15 cellular contexts compared by ENCODE assay signal in the genomic region with DNA sequence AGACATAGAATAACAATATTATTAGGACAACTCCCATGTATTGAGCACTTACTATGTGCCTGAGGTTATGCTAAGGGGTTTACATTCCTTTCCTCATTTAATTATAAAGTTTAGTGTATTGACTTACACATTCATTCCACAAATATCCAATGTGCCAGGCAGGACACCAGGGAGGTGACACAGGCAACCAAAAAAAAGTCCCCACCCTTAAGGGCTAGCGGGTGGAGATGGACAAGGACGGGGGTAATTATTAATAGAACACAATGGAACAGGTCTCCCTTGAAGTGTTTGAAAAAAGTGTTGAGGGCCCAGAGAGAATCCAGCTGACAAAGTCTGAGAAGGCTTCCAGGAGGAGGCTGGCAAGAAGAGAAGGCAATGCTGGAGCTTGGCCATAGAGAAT. TPM values are rescaled to one million over a fixed set of nuclear protein-coding genes. Genes with fewer than 3 reads are reported as not detected.
A peak's percentile ranks its signal among the peaks of the same experiment; 100 is the strongest.
DNase-seq lines count a peak whose midpoint lies in the region; ATAC-seq, FAIRE-seq and TF ChIP-seq lines count a peak whose summit lies in the region.
"Had no signal": no experiment of that assay in that cellular context is flagged by ENCODE, and none has a peak within 500 bp of the region (broad histone marks: within the 10 kb centered on the region; RNA-seq: fewer than 3 reads in every experiment).

No MANE protein-coding gene starts in this region.

- TF ChIP-seq POLR2A in thyroid gland (IDR thresholded peaks at IDR 0.05), result no peak

- no peak for ATAC-seq in HG03045 (IDR thresholded peaks at IDR 0.05; ENCODE audit: unreplicated experiment)
- no peak for ATAC-seq in GM18517 (IDR thresholded peaks at IDR 0.05; ENCODE audit: unreplicated experiment)

- H3K27me3 Mint-ChIP-seq in HFFc6 (ENCODE audit: insufficient read depth) (no peaks in the 10 kb centered on the region; the same call in 1 of the 2 replicates), astrocyte (ENCODE audit: low read depth, unreplicated experiment) (no peaks in the 10 kb centered on the region), mesothelial cell of epicardium (ENCODE audit: low read depth) (no peaks in the 10 kb centered on the region)
- H3K27me3 Mint-ChIP-seq: memory B cell had no signal

- H3K27ac Mint-ChIP-seq in HFFc6, result peak overlapping the region; percentile 99
- peak overlapping the region; percentile 75 for H3K27ac Mint-ChIP-seq in astrocyte (ENCODE audit: unreplicated experiment)
- peak overlapping the region; percentile 35 for H3K27ac Mint-ChIP-seq in mesothelial cell of epicardium
- H3K27ac Mint-ChIP-seq: memory B cell had no signal

- H3K9me3 ChIP-seq in astrocyte (ENCODE audit: insufficient read depth, low read depth, low read length), result no peaks in the 10 kb centered on the region
- no peaks in the 10 kb centered on the region for H3K9me3 ChIP-seq in thyroid gland
- no peaks in the 10 kb centered on the region for H3K9me3 ChIP-seq in effector memory CD4-positive, alpha-beta T cell (ENCODE audit: control insufficient read depth, low read length)
- H3K9me3 ChIP-seq: tibial nerve had no signal

- intact Hi-C loops in thyroid gland (cut with DNase I), result no loop called here

- no peak overlapping the region for H2AFZ ChIP-seq in astrocyte (ENCODE audit: low read depth, low read length)

- peaks cover 63% of the 10 kb centered on the region for H3K4me1 ChIP-seq in astrocyte (ENCODE audit: insufficient read depth, low read length)
- peaks cover 30 to 90% of the 10 kb centered on the region in 2 donors for H3K4me1 ChIP-seq in thyroid gland
- H3K4me1 ChIP-seq in effector memory CD4-positive, alpha-beta T cell (ENCODE audit: control insufficient read depth, insufficient read depth, low read length, poor library complexity, severe bottlenecking), result peaks cover 18% of the 10 kb centered on the region

- FAIRE-seq in astrocyte (lab: Jason Lieb, UNC), result no peak

- DNase-seq in HFFc6 (no peak), astrocyte (ENCODE audit: low read depth) (no peak), mesothelial cell of epicardium (ENCODE audit: low spot score in 2 of 2, unreplicated experiment in 2 of 2) (no peak), thyroid gland (no peak)
- DNase-seq in activated T-cell treated with anti-CD3 and anti-CD28 coated beads, Interleukin-2, amount 50 U/mL, for 1 hour, result no peak
- DNase-seq in effector memory CD4-positive, alpha-beta T cell, result no peak
- DNase-seq: activated gamma-delta T cell treated with Interleukin-2 at 50 U/mL for 16 hours, anterior cingulate cortex, Kasumi-1, NCI-H146, T-helper 2 cell had no signal

- H3K4me2 ChIP-seq in astrocyte (ENCODE audit: low read length), result no peak overlapping the region

- H3K36me3 ChIP-seq in astrocyte (ENCODE audit: insufficient read depth, low read length), result peaks cover 3% of the 10 kb centered on the region
- no peaks in the 10 kb centered on the region for H3K36me3 ChIP-seq in thyroid gland
- H3K36me3 ChIP-seq in effector memory CD4-positive, alpha-beta T cell (ENCODE audit: control insufficient read depth, insufficient read depth, low read length), result no peaks in the 10 kb centered on the region

- 74 to 88% methylated on average over 2 of the region's 2 CpGs for WGBS in thyroid gland, 2 donors

- H3K79me2 ChIP-seq in astrocyte (ENCODE audit: insufficient read depth, low read length), result peaks cover 58% of the 10 kb centered on the region

- H3K9me3 Mint-ChIP-seq in HFFc6, result no peaks in the 10 kb centered on the region
- H3K9me3 Mint-ChIP-seq in astrocyte (ENCODE audit: unreplicated experiment), result no peaks in the 10 kb centered on the region
- no peaks in the 10 kb centered on the region for H3K9me3 Mint-ChIP-seq in mesothelial cell of epicardium
- H3K9me3 Mint-ChIP-seq: memory B cell had no signal

- peak overlapping the region; percentile 44 for H3K27ac ChIP-seq in astrocyte (ENCODE audit: low read depth, low read length)
- H3K27ac ChIP-seq in thyroid gland, result peak overlapping the region in 2 of 3 donors; percentile 4 to 92
- no peak overlapping the region for H3K27ac ChIP-seq in effector memory CD4-positive, alpha-beta T cell (ENCODE audit: insufficient read depth, low read length, poor library complexity, severe bottlenecking)

- TF ChIP-seq CTCF in HFFc6 (IDR thresholded peaks at IDR 0.05), result no peak
- no peak for TF ChIP-seq CTCF in astrocyte (IDR thresholded peaks at IDR 0.05; ENCODE audit: insufficient read depth, low read depth, low read length)
- no peak for TF ChIP-seq CTCF in mesothelial cell of epicardium (IDR thresholded peaks at IDR 0.05; ENCODE audit: unreplicated experiment)
- no peak for TF ChIP-seq CTCF in thyroid gland (IDR thresholded peaks at IDR 0.05)

- H3K9ac ChIP-seq in astrocyte (ENCODE audit: low read length), result peak overlapping the region; percentile 35

- H3K4me3 ChIP-seq in astrocyte (ENCODE audit: insufficient read depth, low read depth, low read length) (no peak overlapping the region), thyroid gland (replicated peaks in 1 of 3) (no peak overlapping the region)
- no peak overlapping the region for H3K4me3 ChIP-seq in effector memory CD4-positive, alpha-beta T cell (ENCODE audit: insufficient read depth, low read depth, low read length, poor library complexity, severe bottlenecking)
- H3K4me3 ChIP-seq: tibial nerve had no signal

- H3K4me1 Mint-ChIP-seq in HFFc6 (ENCODE audit: low read depth) (peaks cover 84% of the 10 kb centered on the region), astrocyte (ENCODE audit: low read depth, unreplicated experiment) (peaks cover 28% of the 10 kb centered on the region), mesothelial cell of epicardium (peaks cover 42% of the 10 kb centered on the region)

- no peaks in the 10 kb centered on the region for H4K20me1 ChIP-seq in astrocyte (ENCODE audit: insufficient read depth, low read length)

- peaks cover 61% of the 10 kb centered on the region for H3K36me3 Mint-ChIP-seq in HFFc6 (ENCODE audit: low read depth)
- H3K36me3 Mint-ChIP-seq in astrocyte (ENCODE audit: low read depth, unreplicated experiment), result peaks cover 11% of the 10 kb centered on the region
- H3K36me3 Mint-ChIP-seq in mesothelial cell of epicardium, result no peaks in the 10 kb centered on the region

- peak overlapping the region; percentile 40 for H3K4me3 Mint-ChIP-seq in HFFc6
- H3K4me3 Mint-ChIP-seq in astrocyte (ENCODE audit: unreplicated experiment), result no peak overlapping the region
- no peak overlapping the region for H3K4me3 Mint-ChIP-seq in mesothelial cell of epicardium
- H3K4me3 Mint-ChIP-seq: memory B cell had no signal

- H3K27me3 ChIP-seq in astrocyte (ENCODE audit: insufficient read depth, low read length) (no peaks in the 10 kb centered on the region), thyroid gland (no peaks in the 10 kb centered on the region)
- no peaks in the 10 kb centered on the region for H3K27me3 ChIP-seq in effector memory CD4-positive, alpha-beta T cell (replicated peaks; ENCODE audit: control insufficient read depth, insufficient read depth, low read length, poor library complexity, severe bottlenecking)
- H3K27me3 ChIP-seq: tibial nerve had no signal

RNA-seq across cellular contexts. Expression of gene TBC1D2, which starts 5.7 kb away (rescaled TPM):
- 10 to 100 TPM; 31.9 to 39.4 (median 36.5) TPM for total RNA-seq in HFFc6 (2021; fragmentation: NEBNext Ultra II Directional; extraction: Animal tissue kit (Norgen Biotek cat#: 25700))
- total RNA-seq in astrocyte (9.6 and 10.2 TPM in 2 replicates), mesothelial cell of epicardium (7.0 to 7.4 TPM (median 7.3 TPM) in 3 replicates), thyroid gland (10 to 100 TPM; 12.9 to 20.9 (median 18.3) TPM)

RNA-seq across cellular contexts. Expression of gene CORO2A, which starts 57.3 kb away (rescaled TPM):
- 1 to 10 TPM in 3 of 6 experiments, under 1 TPM in 3; 0.84 to 2.4 (median 1.1) TPM for total RNA-seq in HFFc6 (2021; fragmentation: NEBNext Ultra II Directional; extraction: Animal tissue kit (Norgen Biotek cat#: 25700))
- 11.1 TPM in 2 replicates for total RNA-seq in astrocyte
- total RNA-seq in mesothelial cell of epicardium, result 5.9 to 6.3 TPM (median 5.9 TPM) in 3 replicates
- 1 to 10 TPM; 1.1 to 3.5 (median 2.1) TPM for total RNA-seq in thyroid gland

Comparison
In these comparisons a context has a peak if more than half of its experiments do, and no peak if none do; other contexts are left out.
1. H3K27ac Mint-ChIP-seq: peak in every context shown above with its lines; median percentile 99 in HFFc6; 75 in astrocyte; 35 in mesothelial cell of epicardium.